ENCODE assay signal across 9 cellular contexts in the genomic region with DNA sequence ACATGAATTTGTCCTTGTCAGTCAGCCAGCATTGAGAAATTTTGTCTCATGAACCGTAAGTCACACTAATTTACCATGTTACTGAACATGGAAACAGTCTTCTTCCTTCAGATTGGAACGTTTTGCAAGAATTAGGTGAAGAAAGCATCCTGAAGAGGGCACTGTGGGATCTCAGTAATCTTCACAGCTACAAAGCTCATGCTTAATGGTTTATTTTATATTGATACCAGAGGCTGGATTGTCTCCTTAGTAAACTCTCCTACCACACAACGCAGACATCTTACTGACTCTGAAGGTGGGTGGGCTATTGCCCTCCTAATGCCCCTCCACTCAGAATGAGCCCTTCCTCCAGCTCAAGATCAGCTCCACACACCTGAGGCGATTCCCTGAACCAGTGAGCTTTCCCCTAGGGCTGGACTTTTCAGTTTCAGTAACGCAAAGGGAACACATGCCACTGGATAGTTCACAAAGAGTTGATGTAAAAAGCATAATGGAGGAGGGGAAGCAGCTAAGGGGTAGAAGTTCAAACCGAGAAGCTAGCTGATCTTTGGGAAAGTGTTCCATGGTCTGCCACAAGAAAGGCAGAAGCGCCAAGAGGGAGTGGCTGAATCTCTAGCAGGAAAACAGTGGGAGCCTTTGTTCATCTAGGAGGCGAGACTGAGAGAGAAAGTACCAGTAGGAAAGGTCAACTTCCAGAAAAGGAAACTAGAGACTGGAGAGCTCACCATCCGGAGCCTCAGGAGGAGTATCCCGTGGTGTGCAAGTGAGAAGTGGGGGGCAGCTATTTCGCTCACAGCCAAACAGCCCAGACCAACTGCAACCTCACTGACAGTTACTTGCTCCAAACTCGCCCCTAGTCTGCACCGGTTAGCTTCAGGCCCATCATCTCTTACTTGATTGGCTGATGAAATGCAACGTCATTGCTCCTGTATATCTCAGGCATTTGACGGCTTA. TPM values are rescaled to one million over a fixed set of nuclear protein-coding genes. Genes with fewer than 3 reads are reported as not detected.
DNase-seq lines count a peak whose midpoint lies in the region; ATAC-seq and TF ChIP-seq lines count a peak whose summit lies in the region.
"Had no signal": no experiment of that assay in that cellular context is flagged by ENCODE, and none has a peak within 500 bp of the region (broad histone marks: within the 10 kb centered on the region; RNA-seq: fewer than 3 reads in every experiment).

Gene SLC9C1 (minus strand): TSS at position 849 of the 954 bp plus-strand sequence. CDS start 7,425 bp downstream, outside the sequence.

- ATAC-seq in HG03135 (IDR thresholded peaks at IDR 0.05; ENCODE audit: unreplicated experiment): peak; percentile 54
- peak; percentile 80 to 87 for ATAC-seq in naive thymus-derived CD8-positive, alpha-beta T cell
- ATAC-seq in GM21423 (IDR thresholded peaks at IDR 0.05; ENCODE audit: unreplicated experiment): no peak

- H3K4me3 Mint-ChIP-seq in naive thymus-derived CD8-positive, alpha-beta T cell: peak within 1 kb of the TSS; percentile 35 to 79 (median 69)

- H3K4me3 ChIP-seq in GM12865 (ENCODE audit: low read depth, low read length): no peak within 1 kb of the TSS

- H3K27ac Mint-ChIP-seq in naive thymus-derived CD8-positive, alpha-beta T cell: peak within 1 kb of the TSS in 5 of 10 donors; percentile 48 to 61 (median 52)

- POLR2A ChIA-PET in naive thymus-derived CD8-positive, alpha-beta T cell (lab: Charles Lee): interaction anchor here (1.6 kb wide), 1 partner anchor 10 kb away, joined by 4 read pairs; no protein-coding TSS in a partner anchor

- peak; percentile 62 for TF ChIP-seq CTCF in GM12865 (IDR thresholded peaks at IDR 0.05; ENCODE audit: insufficient read depth, low read depth, low read length, missing control alignments)

- H3K9me3 Mint-ChIP-seq in naive thymus-derived CD8-positive, alpha-beta T cell: no peaks in the 10 kb centered on the region

- in situ Hi-C loops in ACHN (cut with HindIII; ENCODE audit: low pct_ligation_motif_present, low pct_unique_long_range_greater_than_20kb, low sequenced_read_pairs): no loop called here

- H3K27me3 Mint-ChIP-seq in naive thymus-derived CD8-positive, alpha-beta T cell: no peaks in the 10 kb centered on the region

- peak; percentile 71 for DNase-seq in ACHN
- DNase-seq in GM12865 (ENCODE audit: low read depth): peak; percentile 81
- DNase-seq in NCI-H446 (lab: John Stamatoyannopoulos, UW): peak; percentile 19 to 49
- peak; percentile 22 for DNase-seq in activated CD8-positive, alpha-beta memory T cell treated with anti-CD3 and anti-CD28 coated beads, Interleukin-2, amount 50 U/mL, for 4 hours
- DNase-seq in fibroblast of peridontal ligament (ENCODE audit: extremely low read depth): peak; percentile 86
- DNase-seq in naive thymus-derived CD8-positive, alpha-beta T cell: peak in 7 of 10 donors; percentile 26 to 56 (median 40)

- peaks cover 2 to 28% (median 20%) of the 10 kb centered on the region in 4 donors for H3K4me1 Mint-ChIP-seq in naive thymus-derived CD8-positive, alpha-beta T cell

- H3K36me3 Mint-ChIP-seq in naive thymus-derived CD8-positive, alpha-beta T cell: no peaks in the 10 kb centered on the region

RNA-seq across cellular contexts. Expression of gene SLC9C1, which starts in this region (rescaled TPM):
- not detected for total RNA-seq in naive thymus-derived CD8-positive, alpha-beta T cell
- polyA plus RNA-seq in naive thymus-derived CD8-positive, alpha-beta T cell: not detected
- total RNA-seq: T-helper 1 cell treated with Interleukin-12 subunit alpha and Interleukin-12 subunit beta and Interleukin-4 antibody, amounts not matched to agents 30 ng/mL and 1 ng/mL, for 36 hours had no signal

Comparison
In these comparisons a context has a peak if more than half of its experiments do, and no peak if none do; other contexts are left out.
1. Peak in DNase-seq and ATAC-seq in naive thymus-derived CD8-positive, alpha-beta T cell; RNA of the gene not detected or under 1 TPM.
2. DNase-seq: peak in every context shown above with its lines; median percentile 86 in fibroblast of peridontal ligament; 81 in GM12865; 71 in ACHN; 40 in naive thymus-derived CD8-positive, alpha-beta T cell; 34 in NCI-H446; 22 in activated CD8-positive, alpha-beta memory T cell treated with anti-CD3 and anti-CD28 coated beads, Interleukin-2, amount 50 U/mL, for 4 hours.